In genomic region chr5:56126487-56127179, GRCh38 we compare ENCODE assay signal across 12 cellular contexts.
DNase-seq lines count a peak whose midpoint lies in the region; ATAC-seq, FAIRE-seq and TF ChIP-seq lines count a peak whose summit lies in the region.
"Had no signal": no experiment of that assay in that cellular context is flagged by ENCODE, and none has a peak within 500 bp of the region (broad histone marks: within the 10 kb centered on the region; RNA-seq: fewer than 3 reads in every experiment).

No MANE protein-coding gene starts in this region.

- peaks cover 25% of the 10 kb centered on the region for H3K4me1 Mint-ChIP-seq in activated T-helper 17 cell treated with anti-CD3 and anti-CD28 coated beads, Interleukin-2, amount 50 U/mL, for 72 hours
- H3K4me1 Mint-ChIP-seq in nephron progenitor cell, result peaks cover 20% of the 10 kb centered on the region

- H3K27ac ChIP-seq in A549, result peak overlapping the region; percentile 90 to 96; a peak in 5 of 6 replicates
- no peak overlapping the region for H3K27ac ChIP-seq in right cardiac atrium (ENCODE audit: low read length)
- H3K27ac ChIP-seq: body of pancreas, GM23248 had no signal

- H3K9me3 ChIP-seq in A549, result peaks cover 14% of the 10 kb centered on the region; the same call in 2 of the 3 replicates
- H3K9me3 ChIP-seq in right cardiac atrium (ENCODE audit: control insufficient read depth, low read length), result no peaks in the 10 kb centered on the region
- H3K9me3 ChIP-seq: body of pancreas had no signal

- no peak overlapping the region; the same call in 2 of the 3 replicates for H3K4me2 ChIP-seq in A549

- no peak for FAIRE-seq in A549 (lab: Jason Lieb, UNC)

- no peaks in the 10 kb centered on the region for H3K36me3 Mint-ChIP-seq in activated T-helper 17 cell treated with anti-CD3 and anti-CD28 coated beads, Interleukin-2, amount 50 U/mL, for 72 hours (ENCODE audit: low read depth)
- H3K36me3 Mint-ChIP-seq in nephron progenitor cell (ENCODE audit: low read depth), result peaks cover 8% of the 10 kb centered on the region

- no peak for TF ChIP-seq RAD21 in A549 (conservative IDR thresholded peaks at IDR 0.05 in 1 of 2, IDR thresholded peaks at IDR 0.05 in 1 of 2)

- TF ChIP-seq EP300 in A549 (IDR thresholded peaks at IDR 0.05), result no peak

- peaks cover 61% of the 10 kb centered on the region for H3K4me1 ChIP-seq in A549
- H3K4me1 ChIP-seq in right cardiac atrium (ENCODE audit: control insufficient read depth, insufficient read depth, low read length), result no peaks in the 10 kb centered on the region

- H3K27ac Mint-ChIP-seq in activated T-helper 17 cell treated with anti-CD3 and anti-CD28 coated beads, Interleukin-2, amount 50 U/mL, for 72 hours, result peak overlapping the region; percentile 11
- H3K27ac Mint-ChIP-seq in nephron progenitor cell, result no peak overlapping the region
- H3K27ac Mint-ChIP-seq: progenitor cell of endocrine pancreas had no signal

- CTCF ChIA-PET in A549 (lab: Yijun Ruan, JAX), result interaction anchor here (0.5 to 2.0 kb wide), 6 partner anchors 14 to 205 kb away, joined by 3 to 9 read pairs (median 4); no protein-coding TSS in a partner anchor

- 85% methylated on average over 7 of the region's 7 CpGs for WGBS in A549 (ENCODE audit: missing lambda C conversion rate)
- 71% methylated on average over 7 of the region's 7 CpGs for WGBS in right cardiac atrium

- no peaks in the 10 kb centered on the region for H3K9me3 Mint-ChIP-seq in activated T-helper 17 cell treated with anti-CD3 and anti-CD28 coated beads, Interleukin-2, amount 50 U/mL, for 72 hours
- peaks cover 24% of the 10 kb centered on the region for H3K9me3 Mint-ChIP-seq in nephron progenitor cell

- TF ChIP-seq CTCF in A549 (IDR thresholded peaks at IDR 0.05), result no peak
- TF ChIP-seq CTCF in fibroblast of the aortic adventitia (IDR thresholded peaks at IDR 0.05; ENCODE audit: insufficient read depth, low read length), result no peak
- no peak for TF ChIP-seq CTCF in nephron progenitor cell (IDR thresholded peaks at IDR 0.05)

- intact Hi-C loops in right cardiac atrium (cut with DNase I), result no loop called here

- H3K27me3 ChIP-seq in right cardiac atrium (ENCODE audit: control insufficient read depth, insufficient read depth), result no peaks in the 10 kb centered on the region
- H3K27me3 ChIP-seq: body of pancreas had no signal

- DNase-seq in A549 (ENCODE audit: low read depth in 1 of 2, low spot score in 1 of 2) (peak in 1 of 2 experiments; percentile 22), HT1080 (ENCODE audit: low read depth) (peak; percentile 65), fibroblast of the aortic adventitia (ENCODE audit: low read depth) (peak; percentile 30), KBM-7 (no peak), nephron progenitor cell (no peak), right cardiac atrium (no peak), SW480 (ENCODE audit: low spot score) (no peak)
- DNase-seq: body of pancreas; CD8-positive, alpha-beta memory T cell; GM23248 had no signal

- peak overlapping the region; percentile 49 for H3K4me3 Mint-ChIP-seq in activated T-helper 17 cell treated with anti-CD3 and anti-CD28 coated beads, Interleukin-2, amount 50 U/mL, for 72 hours
- no peak overlapping the region for H3K4me3 Mint-ChIP-seq in nephron progenitor cell
- H3K4me3 Mint-ChIP-seq: CD8-positive, alpha-beta memory T cell had no signal

- ATAC-seq in A549, result no peak
- peak; percentile 48 for ATAC-seq in activated T-helper 17 cell treated with anti-CD3 and anti-CD28 coated beads, Interleukin-2, amount 50 U/mL, for 72 hours (replicated peaks)
- ATAC-seq in right cardiac atrium, result no peak
- ATAC-seq: body of pancreas had no signal

- in situ Hi-C loops in KBM-7 (cut with MboI; ENCODE audit: low pct_unique_long_range_greater_than_20kb, low sequenced_read_pairs), result no loop called here

- no peak for TF ChIP-seq POLR2A in A549 (IDR thresholded peaks at IDR 0.05; ENCODE audit: low read length)

- POLR2A ChIA-PET in A549 (lab: Yijun Ruan, JAX), result no interaction called here

- H3K4me3 ChIP-seq in A549 (no peak overlapping the region), fibroblast of the aortic adventitia (ENCODE audit: low read depth, low read length) (no peak overlapping the region), right cardiac atrium (ENCODE audit: low read length) (no peak overlapping the region)
- H3K4me3 ChIP-seq: body of pancreas, GM23248 had no signal

- H3K27me3 Mint-ChIP-seq in activated T-helper 17 cell treated with anti-CD3 and anti-CD28 coated beads, Interleukin-2, amount 50 U/mL, for 72 hours, result no peaks in the 10 kb centered on the region
- H3K27me3 Mint-ChIP-seq in nephron progenitor cell (ENCODE audit: low read depth, poor library complexity), result no peaks in the 10 kb centered on the region
- H3K27me3 Mint-ChIP-seq: progenitor cell of endocrine pancreas had no signal

TF ChIP-seq in A549, 52 proteins besides CTCF, POLR2A, EP300 and RAD21:
- TF ChIP-seq ZSCAN20 (CRISPR knock-in tag; IDR thresholded peaks at IDR 0.05), result no peak
- no peak for TF ChIP-seq SREBF2 (IDR thresholded peaks at IDR 0.05)
- TF ChIP-seq MAZ (IDR thresholded peaks at IDR 0.05; ENCODE audit: borderline replicate concordance, low read depth, low read length), result no peak
- no peak for TF ChIP-seq PBX3 (IDR thresholded peaks at IDR 0.05)
- no peak for TF ChIP-seq FOXS1 (CRISPR knock-in tag; IDR thresholded peaks at IDR 0.05)
- TF ChIP-seq ATOH8 (CRISPR knock-in tag; IDR thresholded peaks at IDR 0.05; ENCODE audit: low read depth), result no peak
- no peak for TF ChIP-seq SMC3 (IDR thresholded peaks at IDR 0.05)
- no peak for TF ChIP-seq BHLHE40 (IDR thresholded peaks at IDR 0.05; ENCODE audit: low read depth, low read length)
- no peak for TF ChIP-seq ESRRA (IDR thresholded peaks at IDR 0.05; ENCODE audit: borderline replicate concordance, low read length)
- no peak for TF ChIP-seq JUN (IDR thresholded peaks at IDR 0.05)
- TF ChIP-seq FOSB (CRISPR knock-in tag; IDR thresholded peaks at IDR 0.05), result no peak
- TF ChIP-seq HDAC2 (IDR thresholded peaks at IDR 0.05), result no peak
- TF ChIP-seq NFE2L2 (conservative IDR thresholded peaks at IDR 0.05; ENCODE audit: low read length), result no peak
- TF ChIP-seq CHD4 (IDR thresholded peaks at IDR 0.05; ENCODE audit: borderline replicate concordance), result no peak
- no peak for TF ChIP-seq NPAS2 (CRISPR knock-in tag; IDR thresholded peaks at IDR 0.05; ENCODE audit: borderline replicate concordance)
- no peak for TF ChIP-seq CBX8 (IDR thresholded peaks at IDR 0.05)
- no peak for TF ChIP-seq POLR2AphosphoS2 (conservative IDR thresholded peaks at IDR 0.05; ENCODE audit: low read length)
- no peak for TF ChIP-seq RCOR1 (IDR thresholded peaks at IDR 0.05; ENCODE audit: low read depth, low read length)
- TF ChIP-seq USF2 (IDR thresholded peaks at IDR 0.05), result no peak

Comparison
In these comparisons a context has a peak if more than half of its experiments do, and no peak if none do; other contexts are left out.
1. DNase-seq: peak in HT1080 (single experiment) and fibroblast of the aortic adventitia (single experiment); none in KBM-7 (single experiment), nephron progenitor cell (single experiment), right cardiac atrium (0 of 3) and SW480 (single experiment).